ENCODE assay signal across 14 cellular contexts in genomic region chr4:78652282-78652876, GRCh38.
A peak's percentile ranks its signal among the peaks of the same experiment; 100 is the strongest.
DNase-seq lines count a peak whose midpoint lies in the region; ATAC-seq, FAIRE-seq and TF ChIP-seq lines count a peak whose summit lies in the region.
"Had no signal": no experiment of that assay in that cellular context is flagged by ENCODE, and none has a peak within 500 bp of the region (broad histone marks: within the 10 kb centered on the region; RNA-seq: fewer than 3 reads in every experiment).

No MANE protein-coding gene starts in this region.

- H3K4me1 ChIP-seq in pancreas = peaks cover 0 to 6% (median 0%) of the 10 kb centered on the region in 3 donors
- H3K4me1 ChIP-seq: tibial artery had no signal

- TF ChIP-seq CTCF in HFFc6 (IDR thresholded peaks at IDR 0.05) (no peak), astrocyte of the spinal cord (IDR thresholded peaks at IDR 0.05; ENCODE audit: low read depth, low read length) (no peak), pancreas (IDR thresholded peaks at IDR 0.05) (no peak), RWPE1 (conservative IDR thresholded peaks at IDR 0.05; ENCODE audit: low read depth) (no peak), progenitor cell of endocrine pancreas (IDR thresholded peaks at IDR 0.05; ENCODE audit: unreplicated experiment) (no peak)

- H3K27me3 ChIP-seq in pancreas = no peaks in the 10 kb centered on the region
- H3K27me3 ChIP-seq: tibial artery had no signal

- POLR2A ChIA-PET in RWPE1 (lab: Yijun Ruan, JAX; ENCODE audit: low non-redundant PET) = no interaction called here

- in situ Hi-C loops in astrocyte of the spinal cord (cut with HindIII; ENCODE audit: low sequenced_read_pairs) = no loop called here

- 36 to 38% methylated on average over 1 of the region's 1 CpG for WGBS in pancreas, 2 donors

- H3K4me1 Mint-ChIP-seq in HFFc6 (ENCODE audit: low read depth) = peaks cover 84% of the 10 kb centered on the region
- no peaks in the 10 kb centered on the region for H3K4me1 Mint-ChIP-seq in progenitor cell of endocrine pancreas (ENCODE audit: low read depth)

- H3K9me3 ChIP-seq in pancreas = no peaks in the 10 kb centered on the region
- H3K9me3 ChIP-seq: tibial artery had no signal

- H3K27ac ChIP-seq in pancreas = peak overlapping the region in 1 of 4 donors; percentile 14
- H3K27ac ChIP-seq in RWPE1 = no peak overlapping the region
- H3K27ac ChIP-seq: SK-N-MC, tibial artery had no signal

- peak; percentile 79 for ATAC-seq in Right ventricle myocardium superior (ENCODE audit: poor library complexity)
- peak in 3 of 4 donors; percentile 17 to 65 (median 55) for ATAC-seq in pancreas
- ATAC-seq: CD8-positive, alpha-beta T cell had no signal

- H3K36me3 Mint-ChIP-seq in HFFc6 (ENCODE audit: low read depth) (no peaks in the 10 kb centered on the region), progenitor cell of endocrine pancreas (ENCODE audit: insufficient read depth) (no peaks in the 10 kb centered on the region)
- H3K36me3 Mint-ChIP-seq: CD8-positive, alpha-beta T cell; naive B cell had no signal

- H3K4me3 Mint-ChIP-seq in HFFc6 = no peak overlapping the region
- no peak overlapping the region for H3K4me3 Mint-ChIP-seq in progenitor cell of endocrine pancreas (ENCODE audit: low read depth)
- H3K4me3 Mint-ChIP-seq: CD8-positive, alpha-beta T cell; naive B cell had no signal

- FAIRE-seq in pancreas (lab: Jason Lieb, UNC) = no peak

- H3K4me3 ChIP-seq in astrocyte of the spinal cord (ENCODE audit: low read depth, low read length) (no peak overlapping the region), pancreas (no peak overlapping the region)
- H3K4me3 ChIP-seq: SK-N-MC, tibial artery had no signal

- H3K27ac Mint-ChIP-seq in HFFc6 (peak overlapping the region; percentile 46; the same call in 1 of the 2 replicates), progenitor cell of endocrine pancreas (no peak overlapping the region)
- H3K27ac Mint-ChIP-seq: CD8-positive, alpha-beta T cell had no signal

- CTCF ChIA-PET in RWPE1 (lab: Yijun Ruan, JAX) = interaction anchor here (0.6 to 0.7 kb wide), 3 partner anchors 14 to 1563 kb away, joined by 3 to 6 read pairs (median 4); no protein-coding TSS in a partner anchor

- DNase-seq in HFFc6 (no peak), astrocyte of the spinal cord (ENCODE audit: low read depth, low spot score) (peak; percentile 66), Right ventricle myocardium superior (no peak), pancreas (no peak), RWPE1 (ENCODE audit: low spot score) (no peak), progenitor cell of endocrine pancreas (ENCODE audit: low spot score, unreplicated experiment) (no peak), HPDE6-E6E7 (ENCODE audit: extremely low spot score) (no peak)
- DNase-seq in stimulated activated CD4-positive, alpha-beta T cell treated with anti-CD3 and anti-CD28 coated beads, Interleukin-4, amount 100 ng/mL, for 1 hour = no peak
- DNase-seq: CD8-positive, alpha-beta T cell; naive B cell; NCI-H345; stimulated activated CD4-positive, alpha-beta T cell treated with anti-CD3 and anti-CD28 coated beads, Interleukin-4, amount 100 ng/mL, for 4 hours; tibial artery had no signal

- H3K36me3 ChIP-seq in pancreas = no peaks in the 10 kb centered on the region
- H3K36me3 ChIP-seq: tibial artery had no signal

- H3K27me3 Mint-ChIP-seq in HFFc6 (ENCODE audit: insufficient read depth) (no peaks in the 10 kb centered on the region; the same call in 1 of the 2 replicates), progenitor cell of endocrine pancreas (no peaks in the 10 kb centered on the region)
- H3K27me3 Mint-ChIP-seq: naive B cell had no signal

- intact Hi-C loops in Right ventricle myocardium superior (cut with DNase I) (no loop called here), pancreas (cut with DNase I) (no loop called here)

- H3K9me3 Mint-ChIP-seq in HFFc6 (no peaks in the 10 kb centered on the region), progenitor cell of endocrine pancreas (ENCODE audit: low read depth) (no peaks in the 10 kb centered on the region)
- H3K9me3 Mint-ChIP-seq: CD8-positive, alpha-beta T cell had no signal
